In the genomic region with DNA sequence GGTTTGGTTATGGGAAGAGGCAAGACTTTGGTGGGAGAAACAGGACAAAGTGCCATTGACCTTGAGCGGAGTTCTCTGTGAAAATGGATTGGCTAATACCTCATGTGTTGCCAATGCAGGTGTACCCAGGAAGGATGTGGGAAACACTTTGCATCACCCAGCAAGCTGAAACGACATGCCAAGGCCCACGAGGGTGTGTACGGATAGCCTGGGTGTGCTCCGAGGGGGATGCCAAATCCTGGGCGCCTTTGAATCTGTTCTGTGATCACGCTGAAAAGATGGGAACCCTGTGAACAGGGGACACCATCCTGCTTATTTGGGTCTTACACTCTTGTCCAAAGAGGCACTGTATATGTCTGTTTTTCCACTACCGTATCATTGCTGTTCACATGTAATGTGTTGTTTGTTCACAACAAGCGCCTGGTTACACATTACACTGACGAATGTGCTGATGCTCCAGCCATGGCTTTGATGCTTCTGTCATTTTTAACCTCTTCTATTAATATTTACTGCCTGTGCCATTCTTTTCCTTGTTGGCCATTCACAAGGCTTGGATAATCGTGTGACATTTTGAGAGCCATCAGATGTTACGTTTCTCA, we compare ENCODE assay signal across 22 cellular contexts. TPM values are rescaled to one million over a fixed set of nuclear protein-coding genes. Genes with fewer than 3 reads are reported as not detected.
A peak's percentile ranks its signal among the peaks of the same experiment; 100 is the strongest.
DNase-seq lines count a peak whose midpoint lies in the region; ATAC-seq, FAIRE-seq and TF ChIP-seq lines count a peak whose summit lies in the region.
"Had no signal": no experiment of that assay in that cellular context is flagged by ENCODE, and none has a peak within 500 bp of the region (broad histone marks: within the 10 kb centered on the region; RNA-seq: fewer than 3 reads in every experiment).

No MANE protein-coding gene starts in this region.

- no peaks in the 10 kb centered on the region for H3K9me3 Mint-ChIP-seq in activated naive CD4-positive, alpha-beta T cell treated with anti-CD3 and anti-CD28 coated beads, Interleukin-2, amount 50 U/mL, for 24 hours
- H3K9me3 Mint-ChIP-seq in T-cell = no peaks in the 10 kb centered on the region
- no peaks in the 10 kb centered on the region for H3K9me3 Mint-ChIP-seq in activated naive CD8-positive, alpha-beta T cell treated with anti-CD3 and anti-CD28 coated beads, Interleukin-2, amount 10 ng/mL, durations not matched to agents 7 days and 5 days
- H3K9me3 Mint-ChIP-seq in stimulated activated memory B cell treated with anti-CD40 and anti-IgM and Interleukin-4, amounts not matched to agents 10 μg/mL and 1 μg/mL and 100 μg/mL, for 72 hours = no peaks in the 10 kb centered on the region

- POLR2A ChIA-PET in T-cell (lab: Charles Lee) = interaction anchor here (0.6 to 0.8 kb wide), 2 partner anchors 18 to 71 kb away, joined by 5 to 8 read pairs; no protein-coding TSS in a partner anchor
- POLR2A ChIA-PET in activated naive CD8-positive, alpha-beta T cell treated with anti-CD3 and anti-CD28 coated beads, Interleukin-2, amount 10 ng/mL, durations not matched to agents 7 days and 5 days (lab: Charles Lee) = interaction anchor here (0.6 to 1.3 kb wide), 2 partner anchors 11 to 705 kb away, joined by 3 to 4 read pairs; partner anchors contain the start of gene PAN3

- CTCF ChIA-PET in T-cell (lab: Charles Lee) = interaction anchor here in 1 of 2 donors (0.7 to 1.8 kb wide), 4 partner anchors 9 to 27 kb away, joined by 3 to 7 read pairs (median 3); partner anchors contain the start of genes GTF3A and MTIF3

- no peak for TF ChIP-seq POLR2A in H54 (IDR thresholded peaks at IDR 0.05; ENCODE audit: low read depth, low read length)

- no peaks in the 10 kb centered on the region for H3K27me3 Mint-ChIP-seq in activated naive CD4-positive, alpha-beta T cell treated with anti-CD3 and anti-CD28 coated beads, Interleukin-2, amount 50 U/mL, for 24 hours
- no peaks in the 10 kb centered on the region for H3K27me3 Mint-ChIP-seq in T-cell
- no peaks in the 10 kb centered on the region for H3K27me3 Mint-ChIP-seq in activated naive CD8-positive, alpha-beta T cell treated with anti-CD3 and anti-CD28 coated beads, Interleukin-2, amount 10 ng/mL, durations not matched to agents 7 days and 5 days
- no peaks in the 10 kb centered on the region for H3K27me3 Mint-ChIP-seq in stimulated activated memory B cell treated with anti-CD40 and anti-IgM and Interleukin-4, amounts not matched to agents 10 μg/mL and 1 μg/mL and 100 μg/mL, for 72 hours
- H3K27me3 Mint-ChIP-seq: naive B cell had no signal

- peaks cover 51% of the 10 kb centered on the region for H3K4me1 Mint-ChIP-seq in activated naive CD4-positive, alpha-beta T cell treated with anti-CD3 and anti-CD28 coated beads, Interleukin-2, amount 50 U/mL, for 24 hours
- peaks cover 46 to 68% (median 61%) of the 10 kb centered on the region in 3 donors for H3K4me1 Mint-ChIP-seq in T-cell
- H3K4me1 Mint-ChIP-seq in activated naive CD8-positive, alpha-beta T cell treated with anti-CD3 and anti-CD28 coated beads, Interleukin-2, amount 10 ng/mL, durations not matched to agents 7 days and 5 days = peaks cover 30% of the 10 kb centered on the region
- peaks cover 18% of the 10 kb centered on the region for H3K4me1 Mint-ChIP-seq in stimulated activated memory B cell treated with anti-CD40 and anti-IgM and Interleukin-4, amounts not matched to agents 10 μg/mL and 1 μg/mL and 100 μg/mL, for 72 hours

- peak; percentile 53 to 79 (median 71) for ATAC-seq in T-cell (replicated peaks in 1 of 4)
- ATAC-seq in activated naive CD8-positive, alpha-beta T cell treated with anti-CD3 and anti-CD28 coated beads, Interleukin-2, amount 10 ng/mL, durations not matched to agents 7 days and 5 days (ENCODE audit: low read depth) = no peak
- no peak for ATAC-seq in stimulated activated memory B cell treated with anti-CD40 and anti-IgM and Interleukin-4, amounts not matched to agents 10 μg/mL and 1 μg/mL and 100 μg/mL, for 72 hours
- ATAC-seq: gastroesophageal sphincter had no signal

- peak overlapping the region; percentile 7 for H3K4me3 Mint-ChIP-seq in activated naive CD4-positive, alpha-beta T cell treated with anti-CD3 and anti-CD28 coated beads, Interleukin-2, amount 50 U/mL, for 24 hours
- H3K4me3 Mint-ChIP-seq in T-cell = peak overlapping the region in 2 of 3 donors; percentile 11 to 25
- peak overlapping the region; percentile 7 for H3K4me3 Mint-ChIP-seq in activated naive CD8-positive, alpha-beta T cell treated with anti-CD3 and anti-CD28 coated beads, Interleukin-2, amount 10 ng/mL, durations not matched to agents 7 days and 5 days
- H3K4me3 Mint-ChIP-seq in stimulated activated memory B cell treated with anti-CD40 and anti-IgM and Interleukin-4, amounts not matched to agents 10 μg/mL and 1 μg/mL and 100 μg/mL, for 72 hours = no peak overlapping the region
- H3K4me3 Mint-ChIP-seq: naive B cell had no signal

- peak overlapping the region; percentile 57 for H3K27ac Mint-ChIP-seq in activated naive CD4-positive, alpha-beta T cell treated with anti-CD3 and anti-CD28 coated beads, Interleukin-2, amount 50 U/mL, for 24 hours
- peak overlapping the region; percentile 78 to 83 for H3K27ac Mint-ChIP-seq in T-cell
- peak overlapping the region; percentile 27 for H3K27ac Mint-ChIP-seq in activated naive CD8-positive, alpha-beta T cell treated with anti-CD3 and anti-CD28 coated beads, Interleukin-2, amount 10 ng/mL, durations not matched to agents 7 days and 5 days
- H3K27ac Mint-ChIP-seq in stimulated activated memory B cell treated with anti-CD40 and anti-IgM and Interleukin-4, amounts not matched to agents 10 μg/mL and 1 μg/mL and 100 μg/mL, for 72 hours = peak overlapping the region; percentile 30

- no peak for DNase-seq in activated naive CD4-positive, alpha-beta T cell (lab: John Stamatoyannopoulos, UW)
- DNase-seq in T-cell (peak in 15 of 34 experiments; percentile 19 to 56 (median 30)), H54 (ENCODE audit: insufficient read length, low spot score) (no peak), AG20443 (ENCODE audit: low spot score) (no peak)
- DNase-seq in activated naive CD8-positive, alpha-beta T cell treated with anti-CD3 and anti-CD28 coated beads, Interleukin-2, amount 10 ng/mL, durations not matched to agents 7 days and 5 days = no peak
- DNase-seq: hypothalamus; left ventricle myocardium superior; naive B cell; NCI-H1105 treated with DMSO at 0.1 percent for 48 hours; NCI-H2029 treated with DMSO at 0.1 percent for 48 hours; NCI-H345; NCI-H774; ovary; SK-N-SH; stimulated activated CD4-positive, alpha-beta T cell treated with anti-CD3 and anti-CD28 coated beads, Interleukin-4, amount 100 ng/mL, for 1 hour; WERI-Rb-1 had no signal

- no peak for FAIRE-seq in H54 (lab: Jason Lieb, UNC)
- FAIRE-seq: bronchial epithelial cell, endometrium, islet of Langerhans had no signal

- H3K36me3 Mint-ChIP-seq in activated naive CD4-positive, alpha-beta T cell treated with anti-CD3 and anti-CD28 coated beads, Interleukin-2, amount 50 U/mL, for 24 hours = peaks cover 27% of the 10 kb centered on the region
- H3K36me3 Mint-ChIP-seq in T-cell = peaks cover 77% of the 10 kb centered on the region
- peaks cover 37% of the 10 kb centered on the region for H3K36me3 Mint-ChIP-seq in activated naive CD8-positive, alpha-beta T cell treated with anti-CD3 and anti-CD28 coated beads, Interleukin-2, amount 10 ng/mL, durations not matched to agents 7 days and 5 days
- peaks cover 56% of the 10 kb centered on the region for H3K36me3 Mint-ChIP-seq in stimulated activated memory B cell treated with anti-CD40 and anti-IgM and Interleukin-4, amounts not matched to agents 10 μg/mL and 1 μg/mL and 100 μg/mL, for 72 hours

RNA-seq across cellular contexts. Expression of gene GTF3A, which starts 8.3 kb away (rescaled TPM):
- 100 to 1,000 TPM; 144 to 266 (median 229) TPM for total RNA-seq in T-cell
- 100 to 1,000 TPM; 159 to 173 TPM for total RNA-seq in activated naive CD8-positive, alpha-beta T cell treated with anti-CD3 and anti-CD28 coated beads, Interleukin-2, amount 10 ng/mL, durations not matched to agents 7 days and 5 days

RNA-seq across cellular contexts. Expression of gene MTIF3, which starts 17.7 kb away (rescaled TPM):
- 10 to 100 TPM; 45.4 to 74.1 (median 61.4) TPM for total RNA-seq in T-cell
- total RNA-seq in activated naive CD8-positive, alpha-beta T cell treated with anti-CD3 and anti-CD28 coated beads, Interleukin-2, amount 10 ng/mL, durations not matched to agents 7 days and 5 days = 10 to 100 TPM; 51.5 to 60.4 TPM

Comparison
In these comparisons a context has a peak if more than half of its experiments do, and no peak if none do; other contexts are left out.
1. H3K27ac Mint-ChIP-seq: peak in every context shown above with its lines; median percentile 80 in T-cell; 57 in activated naive CD4-positive, alpha-beta T cell treated with anti-CD3 and anti-CD28 coated beads, Interleukin-2, amount 50 U/mL, for 24 hours; 30 in stimulated activated memory B cell treated with anti-CD40 and anti-IgM and Interleukin-4, amounts not matched to agents 10 μg/mL and 1 μg/mL and 100 μg/mL, for 72 hours; 27 in activated naive CD8-positive, alpha-beta T cell treated with anti-CD3 and anti-CD28 coated beads, Interleukin-2, amount 10 ng/mL, durations not matched to agents 7 days and 5 days.
2. ATAC-seq: peak in T-cell (4 of 4); none in activated naive CD8-positive, alpha-beta T cell treated with anti-CD3 and anti-CD28 coated beads, Interleukin-2, amount 10 ng/mL, durations not matched to agents 7 days and 5 days (single experiment) and stimulated activated memory B cell treated with anti-CD40 and anti-IgM and Interleukin-4, amounts not matched to agents 10 μg/mL and 1 μg/mL and 100 μg/mL, for 72 hours (single experiment).